ENCODE assay signal across 23 cellular contexts in the genomic region with DNA sequence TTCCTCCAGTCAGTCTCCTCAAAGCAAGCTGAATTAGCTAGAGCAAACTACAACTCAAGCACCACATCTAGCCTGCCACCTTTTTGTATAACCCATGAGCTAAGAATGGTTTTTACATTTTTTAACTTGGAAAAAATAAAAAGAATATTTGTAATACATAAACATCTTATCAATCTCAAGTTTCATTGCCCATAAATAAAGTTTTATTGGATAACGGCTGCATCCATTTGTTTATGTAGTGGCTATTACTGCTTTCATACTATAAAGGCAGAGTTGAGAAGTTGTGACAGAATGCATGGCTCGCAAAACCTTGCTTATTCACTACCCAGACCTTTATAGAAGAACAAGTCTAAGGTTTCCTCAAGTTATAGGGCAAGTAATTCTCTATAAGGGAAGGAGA.
DNase-seq lines count a peak whose midpoint lies in the region; ATAC-seq and TF ChIP-seq lines count a peak whose summit lies in the region.
"Had no signal": no experiment of that assay in that cellular context is flagged by ENCODE, and none has a peak within 500 bp of the region (broad histone marks: within the 10 kb centered on the region; RNA-seq: fewer than 3 reads in every experiment).

No MANE protein-coding gene starts in this region.

- no peak overlapping the region for H3K56ac ChIP-seq in mesendoderm (ENCODE audit: low read length)

- no peak overlapping the region for H4K5ac ChIP-seq in mesendoderm (ENCODE audit: low read length)

- H3K27ac ChIP-seq in mesendoderm (ENCODE audit: low read depth, low read length) (no peak overlapping the region), left lung (no peak overlapping the region)
- H3K27ac ChIP-seq: BLaER1 had no signal

- no peak overlapping the region for H3K4me2 ChIP-seq in mesendoderm (ENCODE audit: low read length)
- H3K4me2 ChIP-seq: BLaER1 had no signal

- no CpG with 5 or more reads among the region's 2 CpGs for WGBS in mesendoderm (ENCODE audit: extremely low coverage, insufficient coverage, low lambda C conversion rate)

- intact Hi-C loops in left lung (cut with DNase I), result no loop called here
- intact Hi-C loops in activated naive CD4-positive, alpha-beta T cell treated with anti-CD3 and anti-CD28 coated beads for 36 hours (cut with micrococcal nuclease), result loop anchor here (10.0 kb wide), 1 partner anchor 56 kb away; no protein-coding TSS in a partner anchor

- no peaks in the 10 kb centered on the region for H3K9me3 ChIP-seq in left lung
- H3K9me3 ChIP-seq: BE2C, BLaER1 had no signal

- no peak for TF ChIP-seq POLR2A in GM18505 (IDR thresholded peaks at IDR 0.05; ENCODE audit: borderline replicate concordance, extremely low read depth, insufficient read depth, insufficient read length)

- no peak overlapping the region for H3K4ac ChIP-seq in mesendoderm (ENCODE audit: low read depth, low read length)

- H2BK120ac ChIP-seq in mesendoderm (ENCODE audit: low read depth, low read length), result no peak overlapping the region

- no peaks in the 10 kb centered on the region for H3K36me3 Mint-ChIP-seq in activated naive CD4-positive, alpha-beta T cell treated with anti-CD3 and anti-CD28 coated beads for 36 hours (ENCODE audit: low read depth)
- H3K36me3 Mint-ChIP-seq: CD14-positive monocyte; CD4-positive, alpha-beta memory T cell; CD4-positive, CD25-positive, alpha-beta regulatory T cell; CD8-positive, alpha-beta memory T cell had no signal

- no peaks in the 10 kb centered on the region for H3K79me1 ChIP-seq in mesendoderm (ENCODE audit: low read length)

- CTCF ChIA-PET in HEK293T (lab: Yijun Ruan, JAX), result no interaction called here
- CTCF ChIA-PET in activated naive CD4-positive, alpha-beta T cell treated with anti-CD3 and anti-CD28 coated beads for 36 hours (lab: Charles Lee), result no interaction called here

- no peak overlapping the region for H3K9ac ChIP-seq in mesendoderm (ENCODE audit: low read length)
- H3K9ac ChIP-seq: BLaER1 had no signal

- H3K27me3 ChIP-seq in mesendoderm (ENCODE audit: insufficient read depth, low read length, poor library complexity) (no peaks in the 10 kb centered on the region), left lung (no peaks in the 10 kb centered on the region)
- H3K27me3 ChIP-seq: BE2C, BLaER1 had no signal

- H2AK5ac ChIP-seq in mesendoderm (ENCODE audit: low read length), result no peak overlapping the region

- H3K4me3 Mint-ChIP-seq in activated naive CD4-positive, alpha-beta T cell treated with anti-CD3 and anti-CD28 coated beads for 36 hours, result no peak overlapping the region
- H3K4me3 Mint-ChIP-seq: CD14-positive monocyte; CD4-positive, alpha-beta memory T cell; CD4-positive, CD25-positive, alpha-beta regulatory T cell; CD8-positive, alpha-beta memory T cell had no signal

- H3K27me3 Mint-ChIP-seq in activated naive CD4-positive, alpha-beta T cell treated with anti-CD3 and anti-CD28 coated beads for 36 hours (ENCODE audit: low read depth), result no peaks in the 10 kb centered on the region
- H3K27me3 Mint-ChIP-seq: CD4-positive, alpha-beta memory T cell; CD4-positive, CD25-positive, alpha-beta regulatory T cell; CD8-positive, alpha-beta memory T cell had no signal

- H3K4me1 ChIP-seq in mesendoderm (ENCODE audit: control insufficient read depth, low read depth, low read length) (peaks cover 7% of the 10 kb centered on the region), left lung (no peaks in the 10 kb centered on the region)
- H3K4me1 ChIP-seq: BE2C, BLaER1 had no signal

- no peak overlapping the region for H3K18ac ChIP-seq in mesendoderm (ENCODE audit: low read length)

- no peak overlapping the region for H4K8ac ChIP-seq in mesendoderm (ENCODE audit: low read depth, low read length)

- H2BK15ac ChIP-seq in mesendoderm (replicated peaks; ENCODE audit: low read depth), result peak overlapping the region; percentile 36

- no peak overlapping the region for H3K23ac ChIP-seq in mesendoderm (ENCODE audit: low read length)

- H3K4me3 ChIP-seq in mesendoderm (ENCODE audit: low read length) (no peak overlapping the region), left lung (no peak overlapping the region)
- H3K4me3 ChIP-seq: BLaER1, GM12878 had no signal

- no peak for ATAC-seq in GM18505 (IDR thresholded peaks at IDR 0.05; ENCODE audit: unreplicated experiment)
- ATAC-seq in left lung, result no peak
- ATAC-seq: GM12878 had no signal

- no peak for TF ChIP-seq CTCF in left lung (IDR thresholded peaks at IDR 0.05)

- no peaks in the 10 kb centered on the region for H3K4me1 Mint-ChIP-seq in activated naive CD4-positive, alpha-beta T cell treated with anti-CD3 and anti-CD28 coated beads for 36 hours (ENCODE audit: low read depth)
- H3K4me1 Mint-ChIP-seq: CD14-positive monocyte; CD4-positive, alpha-beta memory T cell; CD4-positive, CD25-positive, alpha-beta regulatory T cell; CD8-positive, alpha-beta memory T cell had no signal

- no peaks in the 10 kb centered on the region for H3K79me2 ChIP-seq in mesendoderm (ENCODE audit: control insufficient read depth, insufficient read depth, low read length)

- H2BK5ac ChIP-seq in mesendoderm (ENCODE audit: low read length), result no peak overlapping the region

- H3K36me3 ChIP-seq in mesendoderm (ENCODE audit: control insufficient read depth, insufficient read depth, low read length) (no peaks in the 10 kb centered on the region), left lung (no peaks in the 10 kb centered on the region)
- H3K36me3 ChIP-seq: BE2C, BLaER1 had no signal

- H3K27ac Mint-ChIP-seq in activated naive CD4-positive, alpha-beta T cell treated with anti-CD3 and anti-CD28 coated beads for 36 hours, result no peak overlapping the region
- H3K27ac Mint-ChIP-seq: CD14-positive monocyte; CD4-positive, alpha-beta memory T cell; CD4-positive, CD25-positive, alpha-beta regulatory T cell; CD8-positive, alpha-beta memory T cell had no signal

- POLR2A ChIA-PET in HEK293T (lab: Yijun Ruan, JAX), result no interaction called here

- DNase-seq in HEK293T (ENCODE audit: extremely low spot score) (no peak), mesendoderm (no peak), left lung (no peak)
- no peak for DNase-seq in activated naive CD4-positive, alpha-beta T cell treated with anti-CD3 and anti-CD28 coated beads for 36 hours
- DNase-seq: 8988T; ACHN; BE2C; C1 segment of cervical spinal cord; CD4-positive, alpha-beta memory T cell; CD4-positive, CD25-positive, alpha-beta regulatory T cell; CD8-positive, alpha-beta memory T cell; COR-L47; DMS 273 treated with DMSO at 0.1 percent for 48 hours; DMS153; DMS53; DMS79; DND-41; EL; GDM1 had no signal

- peaks cover 3% of the 10 kb centered on the region for H3K9me3 Mint-ChIP-seq in activated naive CD4-positive, alpha-beta T cell treated with anti-CD3 and anti-CD28 coated beads for 36 hours

TF ChIP-seq in HEK293T, 16 proteins besides CTCF, POLR2A, EP300 and RAD21:
- TF ChIP-seq, protein P1, sequence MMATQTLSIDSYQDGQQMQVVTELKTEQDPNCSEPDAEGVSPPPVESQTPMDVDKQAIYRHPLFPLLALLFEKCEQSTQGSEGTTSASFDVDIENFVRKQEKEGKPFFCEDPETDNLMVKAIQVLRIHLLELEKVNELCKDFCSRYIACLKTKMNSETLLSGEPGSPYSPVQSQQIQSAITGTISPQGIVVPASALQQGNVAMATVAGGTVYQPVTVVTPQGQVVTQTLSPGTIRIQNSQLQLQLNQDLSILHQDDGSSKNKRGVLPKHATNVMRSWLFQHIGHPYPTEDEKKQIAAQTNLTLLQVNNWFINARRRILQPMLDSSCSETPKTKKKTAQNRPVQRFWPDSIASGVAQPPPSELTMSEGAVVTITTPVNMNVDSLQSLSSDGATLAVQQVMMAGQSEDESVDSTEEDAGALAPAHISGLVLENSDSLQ (IDR thresholded peaks at IDR 0.05), result peak; percentile 81
- TF ChIP-seq SUZ12 (IDR thresholded peaks at IDR 0.05) (no peak), CTBP1 (IDR thresholded peaks at IDR 0.05; ENCODE audit: borderline replicate concordance) (peak; percentile 66; the same call in 1 of the 2 replicates), HDGF (IDR thresholded peaks at IDR 0.05; ENCODE audit: borderline replicate concordance) (no peak), FOXA1 (IDR thresholded peaks at IDR 0.05) (no peak), BHLHE40 (IDR thresholded peaks at IDR 0.05; ENCODE audit: borderline replicate concordance) (no peak), ZNF384 (IDR thresholded peaks at IDR 0.05) (peak; percentile 58; the same call in 1 of the 2 replicates)
